In the genomic region with DNA sequence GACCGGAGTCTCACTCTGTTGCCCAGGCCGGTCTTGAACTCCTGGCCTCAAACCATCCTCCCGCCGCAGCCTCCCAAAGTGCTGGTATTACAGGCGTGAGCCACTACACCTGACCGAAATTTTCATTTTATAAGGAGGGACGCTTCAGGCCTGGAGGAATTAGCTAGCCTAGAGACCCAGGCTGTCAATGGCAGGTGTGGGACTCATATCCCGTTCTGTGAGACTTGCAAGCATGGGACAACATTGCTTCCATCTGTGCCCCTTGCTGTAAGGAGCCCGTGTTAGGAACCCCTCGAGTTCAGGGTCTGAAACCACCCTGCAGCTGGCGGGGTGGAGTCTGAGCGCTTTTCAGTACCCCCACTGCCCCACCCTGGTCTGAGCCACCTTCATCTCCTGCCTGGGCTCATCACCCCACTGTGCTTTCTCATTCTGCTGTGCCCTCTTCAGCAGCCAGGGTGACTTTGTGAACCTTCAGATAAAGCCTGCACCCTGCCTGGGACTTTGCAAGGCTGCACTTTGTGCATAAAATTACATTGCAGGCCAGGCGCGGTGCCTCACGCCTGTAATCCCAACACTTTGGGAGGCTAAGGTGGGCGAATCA, we compare ENCODE assay signal across 8 cellular contexts. TPM values are rescaled to one million over a fixed set of nuclear protein-coding genes. Genes with fewer than 3 reads are reported as not detected.
DNase-seq lines count a peak whose midpoint lies in the region; ATAC-seq and TF ChIP-seq lines count a peak whose summit lies in the region.

No MANE protein-coding gene starts in this region.

- intact Hi-C loops in activated CD8-positive, alpha-beta T cell treated with anti-CD3 and anti-CD28 coated beads for 36 hours (cut with micrococcal nuclease) = no loop called here
- intact Hi-C loops in left lung (cut with DNase I) = no loop called here

- DNase-seq in activated CD4-positive, alpha-beta T cell treated with anti-CD3 and anti-CD28 coated beads, Interleukin-2, amount 10 ng/mL, durations not matched to agents 7 days and 5 days = no peak
- no peak for DNase-seq in activated CD4-positive, alpha-beta T cell treated with anti-CD3 and anti-CD28 coated beads, Interleukin-2, amount 50 U/mL, for 48 hours
- DNase-seq in activated CD8-positive, alpha-beta T cell treated with anti-CD3 and anti-CD28 coated beads for 36 hours = no peak
- no peak for DNase-seq in left lung
- no peak for DNase-seq in thoracic aorta (ENCODE audit: low spot score)
- no peak for DNase-seq in CD1c-positive myeloid dendritic cell (ENCODE audit: extremely low spot score)
- DNase-seq in HPDE6-E6E7 (ENCODE audit: extremely low spot score) = no peak

- H3K4me1 ChIP-seq in left lung (peaks cover 16 to 30% of the 10 kb centered on the region in 2 donors), thoracic aorta (ENCODE audit: control insufficient read depth in 1 of 2, low read depth in 2 of 2) (peaks cover 3 to 8% of the 10 kb centered on the region in 2 donors)

- H3K4me1 Mint-ChIP-seq in activated CD4-positive, alpha-beta T cell treated with anti-CD3 and anti-CD28 coated beads, Interleukin-2, amount 10 ng/mL, durations not matched to agents 7 days and 5 days = peaks cover 21% of the 10 kb centered on the region
- peaks cover 24% of the 10 kb centered on the region for H3K4me1 Mint-ChIP-seq in activated CD8-positive, alpha-beta T cell treated with anti-CD3 and anti-CD28 coated beads for 36 hours (ENCODE audit: low read depth)

- TF ChIP-seq CTCF in activated CD8-positive, alpha-beta T cell treated with anti-CD3 and anti-CD28 coated beads for 36 hours (IDR thresholded peaks at IDR 0.05) = no peak
- TF ChIP-seq CTCF in left lung (IDR thresholded peaks at IDR 0.05) = no peak
- TF ChIP-seq CTCF in thoracic aorta (IDR thresholded peaks at IDR 0.05) = no peak

- no peaks in the 10 kb centered on the region for H3K9me3 ChIP-seq in left lung
- no peaks in the 10 kb centered on the region for H3K9me3 ChIP-seq in thoracic aorta

- H3K36me3 ChIP-seq in left lung (peaks cover 0 to 20% of the 10 kb centered on the region in 2 donors), thoracic aorta (no peaks in the 10 kb centered on the region)

- no peaks in the 10 kb centered on the region for H3K9me3 Mint-ChIP-seq in activated CD4-positive, alpha-beta T cell treated with anti-CD3 and anti-CD28 coated beads, Interleukin-2, amount 10 ng/mL, durations not matched to agents 7 days and 5 days
- no peaks in the 10 kb centered on the region for H3K9me3 Mint-ChIP-seq in activated CD8-positive, alpha-beta T cell treated with anti-CD3 and anti-CD28 coated beads for 36 hours

- peaks cover 18% of the 10 kb centered on the region for H3K36me3 Mint-ChIP-seq in activated CD4-positive, alpha-beta T cell treated with anti-CD3 and anti-CD28 coated beads, Interleukin-2, amount 10 ng/mL, durations not matched to agents 7 days and 5 days (ENCODE audit: low read depth)
- peaks cover 21% of the 10 kb centered on the region for H3K36me3 Mint-ChIP-seq in activated CD8-positive, alpha-beta T cell treated with anti-CD3 and anti-CD28 coated beads for 36 hours (ENCODE audit: low read depth)

- H3K27ac Mint-ChIP-seq in activated CD4-positive, alpha-beta T cell treated with anti-CD3 and anti-CD28 coated beads, Interleukin-2, amount 10 ng/mL, durations not matched to agents 7 days and 5 days = peak overlapping the region; percentile 75
- H3K27ac Mint-ChIP-seq in activated CD8-positive, alpha-beta T cell treated with anti-CD3 and anti-CD28 coated beads for 36 hours = peak overlapping the region; percentile 15

- H3K27me3 Mint-ChIP-seq in activated CD4-positive, alpha-beta T cell treated with anti-CD3 and anti-CD28 coated beads, Interleukin-2, amount 10 ng/mL, durations not matched to agents 7 days and 5 days = no peaks in the 10 kb centered on the region
- no peaks in the 10 kb centered on the region for H3K27me3 Mint-ChIP-seq in activated CD8-positive, alpha-beta T cell treated with anti-CD3 and anti-CD28 coated beads for 36 hours

- H3K27ac ChIP-seq in left lung (peak overlapping the region; percentile 53 to 91), thoracic aorta (peak overlapping the region; percentile 21 to 81)

- peak overlapping the region; percentile 98 for H3K4me3 Mint-ChIP-seq in activated CD4-positive, alpha-beta T cell treated with anti-CD3 and anti-CD28 coated beads, Interleukin-2, amount 10 ng/mL, durations not matched to agents 7 days and 5 days
- H3K4me3 Mint-ChIP-seq in activated CD8-positive, alpha-beta T cell treated with anti-CD3 and anti-CD28 coated beads for 36 hours = peak overlapping the region; percentile 96

- CTCF ChIA-PET in activated CD4-positive, alpha-beta T cell treated with anti-CD3 and anti-CD28 coated beads, Interleukin-2, amount 10 ng/mL, durations not matched to agents 7 days and 5 days (lab: Charles Lee) = interaction anchor here (0.6 to 1.8 kb wide), 2 partner anchors 10 to 12 kb away, joined by 5 to 8 read pairs; no protein-coding TSS in a partner anchor
- CTCF ChIA-PET in activated CD8-positive, alpha-beta T cell treated with anti-CD3 and anti-CD28 coated beads for 36 hours (lab: Charles Lee) = interaction anchor here (4.5 kb wide), 1 partner anchor 12 kb away, joined by 18 read pairs; no protein-coding TSS in a partner anchor

- POLR2A ChIA-PET in activated CD4-positive, alpha-beta T cell treated with anti-CD3 and anti-CD28 coated beads, Interleukin-2, amount 10 ng/mL, durations not matched to agents 7 days and 5 days (lab: Charles Lee) = no interaction called here
- POLR2A ChIA-PET in activated CD8-positive, alpha-beta T cell treated with anti-CD3 and anti-CD28 coated beads for 36 hours (lab: Charles Lee) = interaction anchor here (0.9 to 4.7 kb wide), 2 partner anchors 12 to 18 kb away, joined by 3 to 27 read pairs; no protein-coding TSS in a partner anchor

- no peaks in the 10 kb centered on the region for H3K27me3 ChIP-seq in left lung
- no peaks in the 10 kb centered on the region for H3K27me3 ChIP-seq in thoracic aorta (replicated peaks; ENCODE audit: insufficient read depth)

- no peak overlapping the region for H3K4me3 ChIP-seq in left lung
- no peak overlapping the region for H3K4me3 ChIP-seq in thoracic aorta

- no peak for ATAC-seq in activated CD8-positive, alpha-beta T cell treated with anti-CD3 and anti-CD28 coated beads for 36 hours
- no peak for ATAC-seq in left lung
- no peak for ATAC-seq in thoracic aorta (ENCODE audit: insufficient number of reproducible peaks, low FRiP score, low read depth)
- ATAC-seq in HG03025 (IDR thresholded peaks at IDR 0.05; ENCODE audit: low FRiP score, unreplicated experiment) = no peak

RNA-seq across cellular contexts. Expression of gene DAGLB, which starts 1.3 kb away (rescaled TPM):
- total RNA-seq in activated CD4-positive, alpha-beta T cell treated with anti-CD3 and anti-CD28 coated beads, Interleukin-2, amount 10 ng/mL, durations not matched to agents 7 days and 5 days = 10 to 100 TPM; 18.3 to 22.4 TPM
- 10 to 100 TPM; 17.7 to 20.2 TPM for total RNA-seq in activated CD8-positive, alpha-beta T cell treated with anti-CD3 and anti-CD28 coated beads for 36 hours
- 10 to 100 TPM; 38.4 to 46.5 TPM for total RNA-seq in left lung
- 10 to 100 TPM; 16.5 to 28.6 TPM for total RNA-seq in thoracic aorta

RNA-seq across cellular contexts. Expression of gene KDELR2, which starts 34.9 kb away (rescaled TPM):
- 10 to 100 TPM; 61.1 to 63.5 TPM for total RNA-seq in activated CD4-positive, alpha-beta T cell treated with anti-CD3 and anti-CD28 coated beads, Interleukin-2, amount 10 ng/mL, durations not matched to agents 7 days and 5 days
- total RNA-seq in activated CD8-positive, alpha-beta T cell treated with anti-CD3 and anti-CD28 coated beads for 36 hours = 10 to 100 TPM; 61.3 to 63.3 TPM
- total RNA-seq in left lung (100 to 1,000 TPM; 214 to 240 TPM), thoracic aorta (100 to 1,000 TPM; 105 to 123 TPM)
